10 cellular contexts compared by ENCODE assay signal in genomic region chr20:63846128-63846771, GRCh38. TPM values are rescaled to one million over a fixed set of nuclear protein-coding genes. Genes with fewer than 3 reads are reported as not detected.
DNase-seq lines count a peak whose midpoint lies in the region; ATAC-seq and TF ChIP-seq lines count a peak whose summit lies in the region.
"Had no signal": no experiment of that assay in that cellular context is flagged by ENCODE, and none has a peak within 500 bp of the region (broad histone marks: within the 10 kb centered on the region; RNA-seq: fewer than 3 reads in every experiment).

No MANE protein-coding gene starts in this region.

- no peaks in the 10 kb centered on the region for H3K9me3 Mint-ChIP-seq in type B pancreatic cell

- peak overlapping the region; percentile 10 for H3K4me3 ChIP-seq in astrocyte of the cerebellum (ENCODE audit: low read depth, low read length)
- H3K4me3 ChIP-seq: Peyer's patch had no signal

- in situ Hi-C loops in astrocyte of the cerebellum (cut with HindIII; ENCODE audit: low sequenced_read_pairs), result loop anchor here (10.0 kb wide), 1 partner anchor 71 kb away; no protein-coding TSS in a partner anchor

- H3K4me3 Mint-ChIP-seq in type B pancreatic cell, result peak overlapping the region; percentile 78

- no peaks in the 10 kb centered on the region for H3K36me3 Mint-ChIP-seq in type B pancreatic cell

- no peak for ATAC-seq in GM21717 (IDR thresholded peaks at IDR 0.05; ENCODE audit: unreplicated experiment)

- DNase-seq in SHP77 (lab: John Stamatoyannopoulos, UW) (peak; percentile 45 to 53), SHP77 treated with DMSO at 0.1 percent for 48 hours (lab: John Stamatoyannopoulos, UW) (no peak), astrocyte of the cerebellum (ENCODE audit: low read depth) (no peak), islet precursor cell (peak; percentile 89), type B pancreatic cell (ENCODE audit: extremely low spot score, unreplicated experiment) (no peak), posterior vena cava (ENCODE audit: low spot score) (no peak)
- no peak for DNase-seq in activated effector memory CD4-positive, alpha-beta T cell treated with Interleukin-2 at 50 U/mL for 16 hours
- DNase-seq: Peyer's patch had no signal

- no peak for TF ChIP-seq CTCF in astrocyte of the cerebellum (IDR thresholded peaks at IDR 0.05; ENCODE audit: low read depth, low read length, missing control alignments)
- TF ChIP-seq CTCF in type B pancreatic cell (conservative IDR thresholded peaks at IDR 0.05), result no peak

- intact Hi-C loops in posterior vena cava (cut with DNase I), result no loop called here

- peaks cover 3% of the 10 kb centered on the region for H3K4me1 Mint-ChIP-seq in type B pancreatic cell (ENCODE audit: unreplicated experiment)

- H3K27ac Mint-ChIP-seq in type B pancreatic cell, result peak overlapping the region; percentile 46

- no peaks in the 10 kb centered on the region for H3K27me3 Mint-ChIP-seq in type B pancreatic cell

RNA-seq across cellular contexts. Expression of gene ABHD16B, which starts 15.0 kb away (rescaled TPM):
- total RNA-seq in type B pancreatic cell (ENCODE audit: low replicate concordance), result not detected in 2 replicates
- not detected for total RNA-seq in posterior vena cava
- total RNA-seq: bronchial epithelial cell, Peyer's patch had no signal

RNA-seq across cellular contexts. Expression of gene ZBTB46, which starts 15.2 kb away (rescaled TPM):
- total RNA-seq in type B pancreatic cell (ENCODE audit: low replicate concordance) (9.8 and 13.6 TPM in 2 replicates), posterior vena cava (10 to 100 TPM in 1 of 2 donors, 1 to 10 TPM in 1; 6.8 to 11.9 TPM)

RNA-seq across cellular contexts. Expression of gene TPD52L2, which starts 18.8 kb away (rescaled TPM):
- total RNA-seq in type B pancreatic cell (ENCODE audit: low replicate concordance) (76.5 and 96.3 TPM in 2 replicates), posterior vena cava (100 to 1,000 TPM; 113 to 132 TPM)

RNA-seq across cellular contexts. Expression of gene DNAJC5, which starts 48.7 kb away (rescaled TPM):
- total RNA-seq in type B pancreatic cell (ENCODE audit: low replicate concordance) (44.1 and 51.9 TPM in 2 replicates), posterior vena cava (10 to 100 TPM; 31.1 to 31.7 TPM)

Comparison
In these comparisons a context has a peak if more than half of its experiments do, and no peak if none do; other contexts are left out.
1. DNase-seq: peak in SHP77 (2 of 2) and islet precursor cell (single experiment); none in SHP77 treated with DMSO at 0.1 percent for 48 hours (single experiment), astrocyte of the cerebellum (single experiment), type B pancreatic cell (single experiment), posterior vena cava (single experiment) and activated effector memory CD4-positive, alpha-beta T cell treated with Interleukin-2 at 50 U/mL for 16 hours (single experiment).